Comparison of ENCODE assay signal across 31 cellular contexts in genomic region chr1:89930579-89930978, GRCh38.
"Had no signal": no experiment of that assay in that cellular context is flagged by ENCODE, and none has a peak within 500 bp of the region (broad histone marks: within the 10 kb centered on the region; RNA-seq: fewer than 3 reads in every experiment).

No MANE protein-coding gene starts in this region.

- DNase-seq: activated CD4-positive, alpha-beta T cell treated with anti-CD3 and anti-CD28 coated beads for 48 hours; activated CD4-positive, alpha-beta T cell treated with anti-CD3 and anti-CD28 coated beads, Interleukin-2, amount 50 U/mL, for 48 hours; activated CD4-positive, CD25-positive, alpha-beta regulatory T cell; activated CD8-positive, alpha-beta memory T cell treated with anti-CD3 and anti-CD28 coated beads for 24 hours; activated effector memory CD4-positive, alpha-beta T cell treated with anti-CD3 and anti-CD28 coated beads, Interleukin-2, amount 50 U/mL, for 16 hours; activated naive CD4-positive, alpha-beta T cell treated with anti-CD3 and anti-CD28 coated beads for 36 hours; activated naive CD8-positive, alpha-beta T cell treated with anti-CD3 and anti-CD28 coated beads for 36 hours; adrenal gland; aorta; body of pancreas; dorsolateral prefrontal cortex; effector memory CD4-positive, alpha-beta T cell; erythroblast; left lung; mesendoderm; natural killer cell; occipital lobe; psoas muscle; stimulated activated CD4-positive, alpha-beta T cell treated with anti-CD3 and anti-CD28 coated beads, Interleukin-1b, Interleukin-23, amount 100 ng/mL, for 48 hours; stimulated activated naive CD4-positive, alpha-beta T cell; T-helper 2 cell; trophoblast cell had no signal

- H3K27ac Mint-ChIP-seq: activated naive CD4-positive, alpha-beta T cell treated with anti-CD3 and anti-CD28 coated beads for 36 hours; activated naive CD8-positive, alpha-beta T cell treated with anti-CD3 and anti-CD28 coated beads for 36 hours; activated T-helper 1 cell treated with anti-CD3 and anti-CD28 coated beads, Interleukin-12 subunit alpha, Interleukin-12 subunit beta, Interleukin-2, Interleukin-4 antibody, amounts not matched to agents 30 ng/mL and 10 ng/mL and 1 ng/mL, durations not matched to agents 14 hours and 24 hours and 36 hours; natural killer cell; neural progenitor cell had no signal

- H3K9me3 Mint-ChIP-seq: activated naive CD4-positive, alpha-beta T cell treated with anti-CD3 and anti-CD28 coated beads for 36 hours; activated T-helper 1 cell treated with anti-CD3 and anti-CD28 coated beads, Interleukin-12 subunit alpha, Interleukin-12 subunit beta, Interleukin-2, Interleukin-4 antibody, amounts not matched to agents 30 ng/mL and 10 ng/mL and 1 ng/mL, durations not matched to agents 14 hours and 24 hours and 36 hours; natural killer cell had no signal

- H3K36me3 ChIP-seq: neural progenitor cell had no signal

- H3K4me3 Mint-ChIP-seq: activated naive CD4-positive, alpha-beta T cell treated with anti-CD3 and anti-CD28 coated beads for 36 hours; activated naive CD8-positive, alpha-beta T cell treated with anti-CD3 and anti-CD28 coated beads for 36 hours; activated T-helper 1 cell treated with anti-CD3 and anti-CD28 coated beads, Interleukin-12 subunit alpha, Interleukin-12 subunit beta, Interleukin-2, Interleukin-4 antibody, amounts not matched to agents 30 ng/mL and 10 ng/mL and 1 ng/mL, durations not matched to agents 14 hours and 24 hours and 36 hours; natural killer cell; neural progenitor cell had no signal

- H3K4me1 ChIP-seq: adrenal gland, body of pancreas, gastroesophageal sphincter, left lung, parathyroid adenoma, right atrium auricular region had no signal

- H3K9me3 ChIP-seq: adrenal gland, body of pancreas, gastroesophageal sphincter, left lung, psoas muscle, right atrium auricular region had no signal

- H2AFZ ChIP-seq: neural progenitor cell, parathyroid adenoma had no signal

- ATAC-seq: body of pancreas, gastroesophageal sphincter, left lung, natural killer cell, psoas muscle had no signal

- H3K79me2 ChIP-seq: parathyroid adenoma had no signal

- H3K27me3 Mint-ChIP-seq: activated naive CD8-positive, alpha-beta T cell treated with anti-CD3 and anti-CD28 coated beads for 36 hours had no signal

- FAIRE-seq: urothelium cell line had no signal

- H3K4me3 ChIP-seq: adrenal gland, body of pancreas, coronary artery, dorsolateral prefrontal cortex, gastroesophageal sphincter, left lung, lung, neural progenitor cell, psoas muscle, right atrium auricular region, smooth muscle cell had no signal

- H3K4me1 Mint-ChIP-seq: neural progenitor cell had no signal

- H3K27me3 ChIP-seq: adrenal gland, body of pancreas, dorsolateral prefrontal cortex, gastroesophageal sphincter, left lung, neural progenitor cell, right atrium auricular region had no signal

- H3K9ac ChIP-seq: neural progenitor cell, parathyroid adenoma had no signal

- H3K27ac ChIP-seq: adrenal gland, body of pancreas, coronary artery, gastroesophageal sphincter, left lung, neural progenitor cell, parathyroid adenoma, psoas muscle, right atrium auricular region had no signal

- H3K4me2 ChIP-seq: neural progenitor cell, smooth muscle cell had no signal
